ENCODE assay signal across 1 cellular context in genomic region chr2:158724803-158725271, GRCh38.
TF ChIP-seq lines count a peak whose summit lies in the region.

No MANE protein-coding gene starts in this region.

TF ChIP-seq in A549, 52 proteins besides CTCF, POLR2A, EP300 and RAD21 (continued from another document):
- no peak for TF ChIP-seq E2F6 (IDR thresholded peaks at IDR 0.05; ENCODE audit: borderline replicate concordance, low read depth)
- no peak for TF ChIP-seq KDM5A (IDR thresholded peaks at IDR 0.05)
- TF ChIP-seq FOXS1 (CRISPR knock-in tag; IDR thresholded peaks at IDR 0.05), result no peak
- no peak for TF ChIP-seq TP53 (CRISPR knock-in tag; IDR thresholded peaks at IDR 0.05)
- no peak for TF ChIP-seq JUN (IDR thresholded peaks at IDR 0.05)
- TF ChIP-seq POLR2AphosphoS2 (conservative IDR thresholded peaks at IDR 0.05; ENCODE audit: low read length), result no peak
- TF ChIP-seq CHD2 (IDR thresholded peaks at IDR 0.05; ENCODE audit: low read length, partially characterized antibody), result no peak
- no peak for TF ChIP-seq RNF2 (IDR thresholded peaks at IDR 0.05; ENCODE audit: borderline replicate concordance, low read depth)
- no peak for TF ChIP-seq GATA3 (IDR thresholded peaks at IDR 0.05; ENCODE audit: borderline replicate concordance)
- no peak for TF ChIP-seq CBX2 (IDR thresholded peaks at IDR 0.05; ENCODE audit: borderline replicate concordance, low read depth)
- TF ChIP-seq SMC3 (IDR thresholded peaks at IDR 0.05), result no peak
- TF ChIP-seq HOXB5 (CRISPR knock-in tag; IDR thresholded peaks at IDR 0.05), result no peak
- TF ChIP-seq ZFP36 (IDR thresholded peaks at IDR 0.05; ENCODE audit: borderline replicate concordance, partially characterized antibody), result no peak
- no peak for TF ChIP-seq MAZ (IDR thresholded peaks at IDR 0.05; ENCODE audit: borderline replicate concordance, low read depth, low read length)
